ENCODE assay signal across 14 cellular contexts in genomic region chr14:29741909-29742401, GRCh38.
DNase-seq lines count a peak whose midpoint lies in the region; TF ChIP-seq lines count a peak whose summit lies in the region.
"Had no signal": no experiment of that assay in that cellular context is flagged by ENCODE, and none has a peak within 500 bp of the region (broad histone marks: within the 10 kb centered on the region; RNA-seq: fewer than 3 reads in every experiment).

No MANE protein-coding gene starts in this region.

- H3K9ac ChIP-seq in adipocyte (ENCODE audit: low read length) = peak overlapping the region; percentile 53
- H3K9ac ChIP-seq: KMS-11 had no signal

- DNase-seq in NCI-H2107 treated with DMSO at 0.1 percent for 48 hours (lab: John Stamatoyannopoulos, UW; ENCODE audit: unreplicated experiment) = peak; percentile 86
- DNase-seq in NCI-H2107 (lab: John Stamatoyannopoulos, UW) = no peak
- peak; percentile 65 for DNase-seq in adipocyte (ENCODE audit: low read depth)
- DNase-seq in right atrium auricular region (ENCODE audit: low spot score) = no peak
- no peak for DNase-seq in transverse colon
- DNase-seq in NOMO-1 treated with DMSO at 0.1 percent for 48 hours (lab: John Stamatoyannopoulos, UW; ENCODE audit: unreplicated experiment) = no peak
- no peak for DNase-seq in stimulated activated naive CD4-positive, alpha-beta T cell treated with Interleukin-2 at 50 U/mL for 16 hours (lab: John Stamatoyannopoulos, UW)
- DNase-seq in GM19240 (ENCODE audit: insufficient read length, low spot score) = no peak
- DNase-seq: activated CD4-positive, CD25-positive, alpha-beta regulatory T cell treated with anti-CD3 and anti-CD28 coated beads, Interleukin-2, amount 50 U/mL, for 72 hours; activated naive CD4-positive, alpha-beta T cell treated with anti-CD3 and anti-CD28 coated beads, Interleukin-2, amount 10 ng/mL, durations not matched to agents 7 days and 5 days; erythroblast; RPMI8226 had no signal

- no peak for TF ChIP-seq EP300 in transverse colon (IDR thresholded peaks at IDR 0.05; ENCODE audit: low read depth)

- no peak for TF ChIP-seq POLR2A in transverse colon (IDR thresholded peaks at IDR 0.05)

- H3K27ac ChIP-seq in right atrium auricular region = peak overlapping the region; percentile 21 to 52
- H3K27ac ChIP-seq in transverse colon = peak overlapping the region; percentile 5 to 57 (median 20)
- H3K27ac ChIP-seq: KMS-11 had no signal

- peaks cover 56% of the 10 kb centered on the region for H3K4me1 ChIP-seq in adipocyte (ENCODE audit: control insufficient read depth, insufficient read depth, low read length)
- peaks cover 0 to 21% of the 10 kb centered on the region in 2 donors for H3K4me1 ChIP-seq in right atrium auricular region
- H3K4me1 ChIP-seq in transverse colon = peaks cover 0 to 13% (median 0%) of the 10 kb centered on the region in 4 donors
- H3K4me1 ChIP-seq: thyroid gland had no signal

- H3K36me3 ChIP-seq in adipocyte (ENCODE audit: control insufficient read depth, insufficient read depth, low read length, severe bottlenecking) (no peaks in the 10 kb centered on the region), right atrium auricular region (no peaks in the 10 kb centered on the region), transverse colon (no peaks in the 10 kb centered on the region)
- H3K36me3 ChIP-seq: thyroid gland had no signal

- H3K9me3 ChIP-seq in adipocyte (ENCODE audit: control insufficient read depth, low read length) (no peaks in the 10 kb centered on the region), right atrium auricular region (no peaks in the 10 kb centered on the region), transverse colon (no peaks in the 10 kb centered on the region)
- H3K9me3 ChIP-seq: thyroid gland had no signal

- H3K4me3 ChIP-seq in adipocyte (ENCODE audit: low read length) = peak overlapping the region; percentile 66
- no peak overlapping the region for H3K4me3 ChIP-seq in right atrium auricular region
- no peak overlapping the region for H3K4me3 ChIP-seq in transverse colon
- H3K4me3 ChIP-seq: thyroid gland had no signal

- 65 to 86% methylated on average over 5 of the region's 5 CpGs for WGBS in transverse colon (ENCODE audit: low coverage in 1 of 2), 2 donors

- TF ChIP-seq CTCF in right atrium auricular region (IDR thresholded peaks at IDR 0.05) (no peak), transverse colon (IDR thresholded peaks at IDR 0.05) (no peak)

- intact Hi-C loops in transverse colon (cut with DNase I; ENCODE audit: low total_unique reads) = no loop called here

- H3K27me3 ChIP-seq in adipocyte (replicated peaks; ENCODE audit: control insufficient read depth, insufficient read depth, low read length) (no peaks in the 10 kb centered on the region), right atrium auricular region (no peaks in the 10 kb centered on the region), transverse colon (no peaks in the 10 kb centered on the region)
- H3K27me3 ChIP-seq: thyroid gland had no signal

- in situ Hi-C loops in transverse colon (cut with MboI; ENCODE audit: low pct_ligation_motif_present in 1 of 4, low pct_unique_long_range_greater_than_20kb in 1 of 4, low sequenced_read_pairs in 3 of 4) = no loop called here

Comparison
In these comparisons a context has a peak if more than half of its experiments do, and no peak if none do; other contexts are left out.
1. DNase-seq: peak in NCI-H2107 treated with DMSO at 0.1 percent for 48 hours (single experiment) and adipocyte (single experiment); none in NCI-H2107 (single experiment), right atrium auricular region (single experiment), transverse colon (single experiment), NOMO-1 treated with DMSO at 0.1 percent for 48 hours (single experiment), stimulated activated naive CD4-positive, alpha-beta T cell treated with Interleukin-2 at 50 U/mL for 16 hours (single experiment) and GM19240 (single experiment).